9 cellular contexts compared by ENCODE assay signal in the genomic region with DNA sequence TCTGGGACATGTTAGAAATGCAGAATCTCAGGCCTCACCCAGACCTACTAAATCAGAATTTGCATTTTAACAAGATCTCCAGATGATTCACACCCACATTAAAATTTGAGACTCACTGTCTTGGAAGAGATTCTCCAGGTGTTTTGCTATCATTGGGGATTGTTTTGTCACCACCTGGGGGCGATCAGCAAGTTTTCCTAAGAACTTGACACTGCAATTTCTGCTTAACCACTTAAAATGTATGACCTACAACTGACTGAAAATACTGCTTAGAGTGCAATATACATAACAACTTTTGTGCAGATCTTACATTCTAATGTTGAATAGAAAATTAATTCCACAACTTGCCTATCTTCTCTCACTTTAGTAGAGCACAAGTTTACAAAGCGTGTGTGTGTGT. TPM values are rescaled to one million over a fixed set of nuclear protein-coding genes. Genes with fewer than 3 reads are reported as not detected.
DNase-seq lines count a peak whose midpoint lies in the region; ATAC-seq and TF ChIP-seq lines count a peak whose summit lies in the region.
"Had no signal": no experiment of that assay in that cellular context is flagged by ENCODE, and none has a peak within 500 bp of the region (broad histone marks: within the 10 kb centered on the region; RNA-seq: fewer than 3 reads in every experiment).

No MANE protein-coding gene starts in this region.

- H3K4me3 ChIP-seq in dorsolateral prefrontal cortex, result no peak overlapping the region

- no peak for TF ChIP-seq CTCF in dorsolateral prefrontal cortex (IDR thresholded peaks at IDR 0.05 in 54 of 56, conservative IDR thresholded peaks at IDR 0.05 in 2 of 56; ENCODE audit: low read depth in 1 of 56, partially characterized antibody in 56 of 56)

- H3K4me3 Mint-ChIP-seq in activated CD8-positive, alpha-beta memory T cell treated with anti-CD3 and anti-CD28 coated beads, Interleukin-2, amount 10 ng/mL, durations not matched to agents 7 days and 5 days, result no peak overlapping the region
- no peak overlapping the region for H3K4me3 Mint-ChIP-seq in activated T-helper 17 cell treated with anti-CD3 and anti-CD28 coated beads, Interleukin-2, amount 50 U/mL, for 72 hours

- H3K36me3 ChIP-seq in KOPT-K1 (ENCODE audit: insufficient read depth, low read length), result peaks cover 6% of the 10 kb centered on the region; the same call in 1 of the 2 replicates

- H3K9me3 ChIP-seq in KOPT-K1 (ENCODE audit: insufficient read depth, low read length, poor library complexity, severe bottlenecking), result peaks cover 24% of the 10 kb centered on the region

- no peaks in the 10 kb centered on the region for H3K27me3 ChIP-seq in dorsolateral prefrontal cortex

- CTCF ChIA-PET in activated CD8-positive, alpha-beta memory T cell treated with anti-CD3 and anti-CD28 coated beads, Interleukin-2, amount 10 ng/mL, durations not matched to agents 7 days and 5 days (lab: Charles Lee), result interaction anchor here (0.8 to 1.0 kb wide), 2 partner anchors 27 to 134 kb away, joined by 3 read pairs; no protein-coding TSS in a partner anchor

- peaks cover 19% of the 10 kb centered on the region for H3K4me1 Mint-ChIP-seq in activated CD8-positive, alpha-beta memory T cell treated with anti-CD3 and anti-CD28 coated beads, Interleukin-2, amount 10 ng/mL, durations not matched to agents 7 days and 5 days
- peaks cover 5% of the 10 kb centered on the region for H3K4me1 Mint-ChIP-seq in activated T-helper 17 cell treated with anti-CD3 and anti-CD28 coated beads, Interleukin-2, amount 50 U/mL, for 72 hours

- no peak overlapping the region for H3K27ac Mint-ChIP-seq in activated CD8-positive, alpha-beta memory T cell treated with anti-CD3 and anti-CD28 coated beads, Interleukin-2, amount 10 ng/mL, durations not matched to agents 7 days and 5 days
- H3K27ac Mint-ChIP-seq in activated T-helper 17 cell treated with anti-CD3 and anti-CD28 coated beads, Interleukin-2, amount 50 U/mL, for 72 hours, result no peak overlapping the region

- peaks cover 17% of the 10 kb centered on the region for H3K36me3 Mint-ChIP-seq in activated CD8-positive, alpha-beta memory T cell treated with anti-CD3 and anti-CD28 coated beads, Interleukin-2, amount 10 ng/mL, durations not matched to agents 7 days and 5 days
- no peaks in the 10 kb centered on the region for H3K36me3 Mint-ChIP-seq in activated T-helper 17 cell treated with anti-CD3 and anti-CD28 coated beads, Interleukin-2, amount 50 U/mL, for 72 hours (ENCODE audit: low read depth)

- intact Hi-C loops in dorsolateral prefrontal cortex (cut with DNase I), result no loop called here

- peak; percentile 39 for ATAC-seq in activated CD8-positive, alpha-beta memory T cell treated with anti-CD3 and anti-CD28 coated beads, Interleukin-2, amount 10 ng/mL, durations not matched to agents 7 days and 5 days
- peak; percentile 24 for ATAC-seq in activated T-helper 17 cell treated with anti-CD3 and anti-CD28 coated beads, Interleukin-2, amount 50 U/mL, for 72 hours (replicated peaks)

- DNase-seq in activated CD8-positive, alpha-beta memory T cell treated with anti-CD3 and anti-CD28 coated beads, Interleukin-2, amount 10 ng/mL, durations not matched to agents 7 days and 5 days, result no peak
- no peak for DNase-seq in activated CD8-positive, alpha-beta memory T cell treated with anti-CD3 and anti-CD28 coated beads for 24 hours
- DNase-seq in renal cortical epithelial cell (ENCODE audit: low read depth), result peak; percentile 10
- no peak for DNase-seq in dorsolateral prefrontal cortex
- no peak for DNase-seq in nucleus accumbens (lab: John Stamatoyannopoulos, UW)
- DNase-seq in SIG-M5 treated with dmso at 0.1 percent for 504 hours (lab: John Stamatoyannopoulos, UW; ENCODE audit: unreplicated experiment), result no peak
- DNase-seq: NCI-H526 treated with DMSO at 0.1 percent for 48 hours had no signal

- H3K27ac ChIP-seq in KOPT-K1 (ENCODE audit: low read depth, low read length, poor library complexity, severe bottlenecking) (peak overlapping the region; percentile 97), dorsolateral prefrontal cortex (no peak overlapping the region)

- H3K9me3 Mint-ChIP-seq in activated CD8-positive, alpha-beta memory T cell treated with anti-CD3 and anti-CD28 coated beads, Interleukin-2, amount 10 ng/mL, durations not matched to agents 7 days and 5 days (ENCODE audit: low read depth), result peaks cover 2% of the 10 kb centered on the region
- no peaks in the 10 kb centered on the region for H3K9me3 Mint-ChIP-seq in activated T-helper 17 cell treated with anti-CD3 and anti-CD28 coated beads, Interleukin-2, amount 50 U/mL, for 72 hours

- H3K27me3 Mint-ChIP-seq in activated CD8-positive, alpha-beta memory T cell treated with anti-CD3 and anti-CD28 coated beads, Interleukin-2, amount 10 ng/mL, durations not matched to agents 7 days and 5 days, result no peaks in the 10 kb centered on the region
- no peaks in the 10 kb centered on the region for H3K27me3 Mint-ChIP-seq in activated T-helper 17 cell treated with anti-CD3 and anti-CD28 coated beads, Interleukin-2, amount 50 U/mL, for 72 hours

RNA-seq across cellular contexts. Expression of gene ITGA4, which starts 18.9 kb away (rescaled TPM):
- 100 to 1,000 TPM; 301 to 344 TPM for total RNA-seq in activated CD8-positive, alpha-beta memory T cell treated with anti-CD3 and anti-CD28 coated beads, Interleukin-2, amount 10 ng/mL, durations not matched to agents 7 days and 5 days
- total RNA-seq in activated T-helper 17 cell treated with anti-CD3 and anti-CD28 coated beads, Interleukin-2, amount 50 U/mL, for 72 hours, result 100 to 1,000 TPM in 1 of 2 donors, 10 to 100 TPM in 1; 63.3 to 196 TPM
- total RNA-seq in renal cortical epithelial cell (7.7 and 7.8 TPM in 2 replicates), dorsolateral prefrontal cortex (10 to 100 TPM in 1 of 120 experiments, 1 to 10 TPM in 116, under 1 TPM in 3; 0.50 to 11.7 (median 2.7) TPM)
